Comparison of ENCODE assay signal across 18 cellular contexts in genomic region chr22:37279469-37279868, GRCh38. TPM values are rescaled to one million over a fixed set of nuclear protein-coding genes. Genes with fewer than 3 reads are reported as not detected.
DNase-seq lines count a peak whose midpoint lies in the region; ATAC-seq, FAIRE-seq and TF ChIP-seq lines count a peak whose summit lies in the region.
"Had no signal": no experiment of that assay in that cellular context is flagged by ENCODE, and none has a peak within 500 bp of the region (broad histone marks: within the 10 kb centered on the region; RNA-seq: fewer than 3 reads in every experiment).

No MANE protein-coding gene starts in this region.

- H3K9me3 Mint-ChIP-seq in neural progenitor cell: no peaks in the 10 kb centered on the region
- H3K9me3 Mint-ChIP-seq: activated CD4-positive, alpha-beta T cell treated with anti-CD3 and anti-CD28 coated beads, Interleukin-2, amount 10 ng/mL, durations not matched to agents 7 days and 5 days had no signal

- H3K9me1 ChIP-seq in K562 (ENCODE audit: control insufficient read depth, insufficient read depth, low read length): no peaks in the 10 kb centered on the region

- H3K4me2 ChIP-seq in K562 (ENCODE audit: insufficient read depth, low read length) (no peak overlapping the region), neural progenitor cell (no peak overlapping the region), HepG2 (ENCODE audit: low read depth, low read length) (no peak overlapping the region)

- ATAC-seq in K562 (no peak), HG02678 (IDR thresholded peaks at IDR 0.05; ENCODE audit: unreplicated experiment) (no peak), HepG2 (no peak)
- ATAC-seq: gastrocnemius medialis, T-helper 17 cell had no signal

- in situ Hi-C loops in K562 (cut with MboI) (no loop called here), HepG2 (cut with HindIII; ENCODE audit: extremely low pct_ligation_motif_present, low pct_unique_long_range_greater_than_20kb) (no loop called here)

- H3K36me3 ChIP-seq in K562 (ENCODE audit: control insufficient read depth, insufficient read depth, low read length): no peaks in the 10 kb centered on the region
- no peaks in the 10 kb centered on the region for H3K36me3 ChIP-seq in neural progenitor cell
- no peaks in the 10 kb centered on the region for H3K36me3 ChIP-seq in HepG2 (replicated peaks in 1 of 2; ENCODE audit: control insufficient read depth in 1 of 2, insufficient read depth in 2 of 2, low read length in 2 of 2)
- H3K36me3 ChIP-seq: gastrocnemius medialis, Peyer's patch, tibial nerve had no signal

- 23% methylated on average over 4 of the region's 7 CpGs for WGBS in K562 (ENCODE audit: insufficient coverage, low coverage, missing lambda C conversion rate)
- 33% methylated on average over 7 of the region's 7 CpGs for WGBS in HepG2 (ENCODE audit: low lambda C conversion rate)

- TF ChIP-seq CTCF in K562 (IDR thresholded peaks at IDR 0.05 in 2 of 3, conservative IDR thresholded peaks at IDR 0.05 in 1 of 3; ENCODE audit: insufficient read depth in 2 of 3, low read depth in 1 of 3, low read length in 3 of 3): no peak
- TF ChIP-seq CTCF in neural progenitor cell (IDR thresholded peaks at IDR 0.05): no peak
- no peak for TF ChIP-seq CTCF in HepG2 (CRISPR knock-in tag; IDR thresholded peaks at IDR 0.05)

- no peaks in the 10 kb centered on the region for H3K79me2 ChIP-seq in K562 (ENCODE audit: control insufficient read depth, insufficient read depth, low read length)
- H3K79me2 ChIP-seq in neural progenitor cell (ENCODE audit: low read depth): no peaks in the 10 kb centered on the region
- no peaks in the 10 kb centered on the region for H3K79me2 ChIP-seq in HepG2 (ENCODE audit: insufficient read depth, low read length)

- POLR2A ChIA-PET in K562 (lab: Yijun Ruan, JAX) (interaction anchor here (0.5 to 1.0 kb wide), 2 partner anchors 16 to 1057 kb away, joined by 3 to 5 read pairs; no protein-coding TSS in a partner anchor), HepG2 (lab: Yijun Ruan, JAX) (no interaction called here)

- TF ChIP-seq EP300 in K562 (IDR thresholded peaks at IDR 0.05; ENCODE audit: low read length) (no peak), HepG2 (IDR thresholded peaks at IDR 0.05; ENCODE audit: low read depth in 2 of 2, low read length in 2 of 2) (no peak), HepG2 (CRISPR knock-in tag; IDR thresholded peaks at IDR 0.05; ENCODE audit: borderline replicate concordance) (no peak)

- H3K4me1 ChIP-seq in K562 (replicated peaks in 1 of 2; ENCODE audit: control insufficient read depth in 2 of 2, insufficient read depth in 2 of 2, low read length in 2 of 2) (peaks cover 8 to 9% of the 10 kb centered on the region in 2 experiments; a peak in 4 of 5 replicates), neural progenitor cell (peaks cover 6% of the 10 kb centered on the region), HepG2 (ENCODE audit: insufficient read depth, low read length) (no peaks in the 10 kb centered on the region; the same call in 1 of the 2 replicates)
- H3K4me1 ChIP-seq: gastrocnemius medialis, tibial nerve had no signal

- CTCF ChIA-PET in K562 (lab: Yijun Ruan, JAX; ENCODE audit: low intra/inter-chr PET ratio) (no interaction called here), HepG2 (lab: Yijun Ruan, JAX; ENCODE audit: low intra/inter-chr PET ratio, low total read pairs) (no interaction called here)

- H3K9me3 ChIP-seq in K562 (replicated peaks; ENCODE audit: control insufficient read depth, insufficient read depth, low read depth, low read length) (no peaks in the 10 kb centered on the region), neural progenitor cell (ENCODE audit: low read depth) (no peaks in the 10 kb centered on the region), HepG2 (ENCODE audit: low read length) (no peaks in the 10 kb centered on the region)
- H3K9me3 ChIP-seq: gastrocnemius medialis, Peyer's patch had no signal

- no peak overlapping the region; the same call in 1 of the 2 replicates for H2AFZ ChIP-seq in K562 (ENCODE audit: low read depth, low read length)
- no peak overlapping the region for H2AFZ ChIP-seq in neural progenitor cell (replicated peaks)
- H2AFZ ChIP-seq in HepG2 (ENCODE audit: low read length): no peak overlapping the region

- intact Hi-C loops in K562 (cut with micrococcal nuclease): no loop called here
- intact Hi-C loops in HepG2 (cut with micrococcal nuclease; ENCODE audit: unreplicated experiment): no loop called here

- BruUV-seq in K562 (replicated peaks; lab: Mats Ljungman, UMichigan) (no TSS peak), HepG2 (replicated peaks; lab: Mats Ljungman, UMichigan) (no TSS peak)

- FAIRE-seq in K562 (lab: Jason Lieb, UNC) (no peak), HepG2 (lab: Jason Lieb, UNC) (no peak)

- H3K9ac ChIP-seq in K562 (ENCODE audit: insufficient read depth in 1 of 2, low read depth in 2 of 2, low read length in 2 of 2) (no peak overlapping the region; a peak in 1 of 4 replicates), neural progenitor cell (no peak overlapping the region), HepG2 (ENCODE audit: insufficient read depth, low read depth, low read length) (no peak overlapping the region)

- H3K27ac Mint-ChIP-seq in neural progenitor cell: peak overlapping the region; percentile 69
- H3K27ac Mint-ChIP-seq: activated CD4-positive, alpha-beta T cell treated with anti-CD3 and anti-CD28 coated beads, Interleukin-2, amount 10 ng/mL, durations not matched to agents 7 days and 5 days had no signal

- no peak for TF ChIP-seq RAD21 in K562 (CRISPR knock-in tag; conservative IDR thresholded peaks at IDR 0.05 in 1 of 2, IDR thresholded peaks at IDR 0.05 in 1 of 2)
- TF ChIP-seq RAD21 in HepG2 (CRISPR knock-in tag; IDR thresholded peaks at IDR 0.05): no peak

- DNase-seq in ELF-1 (ENCODE audit: low read depth, low spot score) (peak; percentile 35), NOMO-1 treated with dmso at 0.1 percent for 144 hours (lab: John Stamatoyannopoulos, UW; ENCODE audit: unreplicated experiment) (peak; percentile 81), K562 (ENCODE audit: extremely low read depth in 1 of 4, low spot score in 3 of 4) (no peak), neural progenitor cell (ENCODE audit: low spot score) (peak; percentile 49), NCI-H2196 treated with DMSO at 0.1 percent for 48 hours (lab: John Stamatoyannopoulos, UW; ENCODE audit: unreplicated experiment) (no peak), HepG2 (ENCODE audit: low spot score) (no peak), GM19238 (ENCODE audit: insufficient read length, low spot score) (no peak)
- DNase-seq: activated CD4-positive, alpha-beta T cell treated with anti-CD3 and anti-CD28 coated beads, Interleukin-2, amount 10 ng/mL, durations not matched to agents 7 days and 5 days; aorta; DMS79; gastrocnemius medialis; NCI-H1048; Peyer's patch; retina; stimulated activated CD4-positive, alpha-beta T cell treated with anti-CD3 and anti-CD28 coated beads, Interleukin-2, amount 100 ng/mL, for 24 hours; T-helper 17 cell had no signal

- H3K27me3 ChIP-seq in K562 (ENCODE audit: control insufficient read depth in 2 of 2, insufficient read depth in 2 of 2, low read length in 2 of 2) (no peaks in the 10 kb centered on the region; a peak in 2 of 5 replicates), neural progenitor cell (no peaks in the 10 kb centered on the region), HepG2 (ENCODE audit: control insufficient read depth in 1 of 2, insufficient read depth in 2 of 2, low read length in 2 of 2) (peaks cover 4 to 37% of the 10 kb centered on the region in 2 experiments; a peak in 4 of 5 replicates)
- H3K27me3 ChIP-seq: Peyer's patch had no signal

- peaks cover 27% of the 10 kb centered on the region for H3K27me3 Mint-ChIP-seq in neural progenitor cell (ENCODE audit: insufficient read depth, low read depth)
- H3K27me3 Mint-ChIP-seq: activated CD4-positive, alpha-beta T cell treated with anti-CD3 and anti-CD28 coated beads, Interleukin-2, amount 10 ng/mL, durations not matched to agents 7 days and 5 days; T-helper 17 cell had no signal

- no peaks in the 10 kb centered on the region for H3K36me3 Mint-ChIP-seq in neural progenitor cell

- peaks cover 21% of the 10 kb centered on the region for H3K4me1 Mint-ChIP-seq in neural progenitor cell

- H3F3A ChIP-seq in neural progenitor cell (ENCODE audit: low read depth): no peaks in the 10 kb centered on the region

- no peak overlapping the region for H3K4me3 ChIP-seq in K562
- H3K4me3 ChIP-seq in neural progenitor cell: no peak overlapping the region
- H3K4me3 ChIP-seq in HepG2 (replicated peaks in 1 of 3; ENCODE audit: insufficient read depth in 1 of 3, low read depth in 2 of 3, low read length in 3 of 3): no peak overlapping the region
- H3K4me3 ChIP-seq: gastrocnemius medialis, Peyer's patch, tibial nerve had no signal

- no peaks in the 10 kb centered on the region for H4K20me1 ChIP-seq in K562 (replicated peaks; ENCODE audit: control insufficient read depth, insufficient read depth, low read length)
- no peaks in the 10 kb centered on the region for H4K20me1 ChIP-seq in neural progenitor cell (ENCODE audit: low read depth)
- H4K20me1 ChIP-seq in HepG2 (ENCODE audit: insufficient read depth, low read length): no peaks in the 10 kb centered on the region

- no peak for TF ChIP-seq POLR2A in K562 (conservative IDR thresholded peaks at IDR 0.05)
- no peak for TF ChIP-seq POLR2A in HepG2 (IDR thresholded peaks at IDR 0.05; ENCODE audit: insufficient read depth in 1 of 2, low read depth in 2 of 2, low read length in 2 of 2)

- H3K4me3 Mint-ChIP-seq in neural progenitor cell: no peak overlapping the region
- H3K4me3 Mint-ChIP-seq: activated CD4-positive, alpha-beta T cell treated with anti-CD3 and anti-CD28 coated beads, Interleukin-2, amount 10 ng/mL, durations not matched to agents 7 days and 5 days; T-helper 17 cell had no signal

- H3K27ac ChIP-seq in K562 (ENCODE audit: extremely low read depth, low read depth, low read length) (no peak overlapping the region), neural progenitor cell (no peak overlapping the region), HepG2 (ENCODE audit: extremely low read length, insufficient read depth, low read length) (no peak overlapping the region)
- H3K27ac ChIP-seq: gastrocnemius medialis, Peyer's patch, tibial nerve had no signal

RNA-seq across cellular contexts. Expression of gene CYTH4, which starts 2.8 kb away (rescaled TPM):
- 1.6 and 4.0 TPM in 2 replicates for total RNA-seq in K562 (2011; cell fraction: chromatin; rRNA removed; ENCODE audit: low replicate concordance)
- total RNA-seq in K562 (2011; cell fraction: nucleolus; rRNA removed): 0.39 and 1.7 TPM in 2 replicates
- total RNA-seq in K562 (2011; cell fraction: nucleoplasm; rRNA removed): 1.1 and 1.5 TPM in 2 replicates
- total RNA-seq in K562 (2014; rRNA removed) (0.33 and 0.68 TPM in 2 replicates), K562 (2014; rRNA removed; fragmentation: Illumina TruSeq; extraction: Trizol) (0.10 and 0.18 TPM in 2 replicates), K562 (2015; rRNA removed; fragmentation: Illumina TruSeq; extraction: Trizol) (0.54 and 0.60 TPM in 2 replicates), K562 (2021) (0.58 and 0.75 TPM in 2 replicates), neural progenitor cell (ENCODE audit: low replicate concordance) (not detected in 2 replicates), HepG2 (2016; rRNA removed; fragmentation: Illumina TruSeq; extraction: Trizol) (not detected in 2 replicates)
- polyA plus RNA-seq in K562 (2011; rRNA removed) (2.0 and 2.5 TPM in 2 replicates), K562 (2014; fragmentation: Illumina TruSeq; extraction: Trizol) (0.28 and 0.33 TPM in 2 replicates), K562 (2014; fragmentation: Nextera tagmentation; extraction: Ambion mirVana) (under 1 TPM in 1 of 2 experiments, not detected in 1; 0.03 TPM), K562 (2014; rRNA removed) (0.73 and 1.1 TPM in 2 replicates), HepG2 (2011; rRNA removed) (not detected in 2 replicates)
- 1.4 and 2.9 TPM in 2 replicates for polyA plus RNA-seq in K562 (2011; cell fraction: cytosol; rRNA removed)
- polyA plus RNA-seq in K562 (2011; cell fraction: nucleus; rRNA removed): 6.2 and 14.7 TPM in 2 replicates
- polyA plus RNA-seq in K562 (2012): 1.3 and 1.6 TPM in 2 replicates
- polyA minus RNA-seq in K562 (2011; rRNA and poly(A)+ RNA removed): 1.7 and 1.8 TPM in 2 replicates
- 1.6 TPM in 1 of 2 replicates, not detected in the other for polyA minus RNA-seq in K562 (2011; cell fraction: cytosol; rRNA and poly(A)+ RNA removed)
- 1.6 and 2.6 TPM in 2 replicates for polyA minus RNA-seq in K562 (2011; cell fraction: nucleus; rRNA and poly(A)+ RNA removed)
- total RNA-seq in HepG2 (2016; cell fraction: cytosol; rRNA removed; fragmentation: Illumina TruSeq; extraction: Trizol; ENCODE audit: low read depth): not detected in 2 replicates
- not detected in 2 replicates for total RNA-seq in HepG2 (2016; cell fraction: insoluble cytoplasmic fraction; rRNA removed; fragmentation: Illumina TruSeq; extraction: Trizol)
- not detected in 2 replicates for total RNA-seq in HepG2 (2016; cell fraction: membrane; rRNA removed; fragmentation: Illumina TruSeq; extraction: Trizol)
- total RNA-seq in HepG2 (2016; cell fraction: nucleus; rRNA removed; fragmentation: Illumina TruSeq; extraction: Trizol): not detected in 2 replicates
- 0.01 and 0.03 TPM in 2 replicates for polyA plus RNA-seq in HepG2 (2011; cell fraction: cytosol; rRNA removed)
- polyA plus RNA-seq in HepG2 (2011; cell fraction: nucleus; rRNA removed): 0.05 and 0.11 TPM in 2 replicates
- polyA plus RNA-seq in HepG2 (2012): not detected in 2 replicates
- polyA plus RNA-seq in HepG2 (2016; cell fraction: cytosol; fragmentation: Illumina TruSeq; extraction: Trizol; ENCODE audit: low read depth): not detected in 2 replicates
- not detected in 2 replicates for polyA plus RNA-seq in HepG2 (2016; cell fraction: insoluble cytoplasmic fraction; fragmentation: Illumina TruSeq; extraction: Trizol; ENCODE audit: low read depth)
- polyA plus RNA-seq in HepG2 (2016; cell fraction: membrane; fragmentation: Illumina TruSeq; extraction: Trizol; ENCODE audit: low read depth): not detected in 2 replicates
- not detected in 2 replicates for polyA plus RNA-seq in HepG2 (2016; cell fraction: nucleus; fragmentation: Illumina TruSeq; extraction: Trizol; ENCODE audit: insufficient read depth, low read depth)
- not detected in 2 replicates for polyA minus RNA-seq in HepG2 (2011; rRNA and poly(A)+ RNA removed; ENCODE audit: low replicate concordance)
- polyA minus RNA-seq in HepG2 (2011; cell fraction: cytosol; rRNA and poly(A)+ RNA removed): not detected in 2 replicates
- not detected in 2 replicates for polyA minus RNA-seq in HepG2 (2011; cell fraction: nucleus; rRNA and poly(A)+ RNA removed)

RNA-seq across cellular contexts. Expression of gene RAC2, which starts 35.4 kb away (rescaled TPM):
- total RNA-seq in K562 (2011; cell fraction: chromatin; rRNA removed; ENCODE audit: low replicate concordance): 47.8 and 143 TPM in 2 replicates
- 99.9 and 118 TPM in 2 replicates for total RNA-seq in K562 (2011; cell fraction: nucleolus; rRNA removed)
- total RNA-seq in K562 (2011; cell fraction: nucleoplasm; rRNA removed): 74.1 and 109 TPM in 2 replicates
- total RNA-seq in K562 (2014; rRNA removed) (40.4 and 59.3 TPM in 2 replicates), K562 (2014; rRNA removed; fragmentation: Illumina TruSeq; extraction: Trizol) (18.6 and 22.7 TPM in 2 replicates), K562 (2015; rRNA removed; fragmentation: Illumina TruSeq; extraction: Trizol) (45.1 and 50.1 TPM in 2 replicates), K562 (2021) (82.8 and 95.3 TPM in 2 replicates), neural progenitor cell (ENCODE audit: low replicate concordance) (1.7 and 2.1 TPM in 2 replicates), HepG2 (2016; rRNA removed; fragmentation: Illumina TruSeq; extraction: Trizol) (not detected in 2 replicates)
- polyA plus RNA-seq in K562 (2011; rRNA removed) (43.3 and 102 TPM in 2 replicates), K562 (2014; fragmentation: Illumina TruSeq; extraction: Trizol) (103 and 132 TPM in 2 replicates), K562 (2014; fragmentation: Nextera tagmentation; extraction: Ambion mirVana) (10 to 100 TPM; 25.4 to 26.8 TPM), K562 (2014; rRNA removed) (49.1 and 51.0 TPM in 2 replicates), HepG2 (2011; rRNA removed) (0.73 and 0.86 TPM in 2 replicates)
- polyA plus RNA-seq in K562 (2011; cell fraction: cytosol; rRNA removed): 74.7 and 120 TPM in 2 replicates
- polyA plus RNA-seq in K562 (2011; cell fraction: nucleus; rRNA removed): 95.0 and 171 TPM in 2 replicates
- 151 and 373 TPM in 2 replicates for polyA plus RNA-seq in K562 (2012)
- polyA minus RNA-seq in K562 (2011; rRNA and poly(A)+ RNA removed): 25.1 and 30.5 TPM in 2 replicates
- 62.2 and 68.9 TPM in 2 replicates for polyA minus RNA-seq in K562 (2011; cell fraction: cytosol; rRNA and poly(A)+ RNA removed)
- 69.4 and 73.9 TPM in 2 replicates for polyA minus RNA-seq in K562 (2011; cell fraction: nucleus; rRNA and poly(A)+ RNA removed)
- total RNA-seq in HepG2 (2016; cell fraction: cytosol; rRNA removed; fragmentation: Illumina TruSeq; extraction: Trizol; ENCODE audit: low read depth): 0.18 TPM in 1 of 2 replicates, not detected in the other
- total RNA-seq in HepG2 (2016; cell fraction: insoluble cytoplasmic fraction; rRNA removed; fragmentation: Illumina TruSeq; extraction: Trizol): not detected in 2 replicates
- 0.28 TPM in 1 of 2 replicates, not detected in the other for total RNA-seq in HepG2 (2016; cell fraction: membrane; rRNA removed; fragmentation: Illumina TruSeq; extraction: Trizol)
- total RNA-seq in HepG2 (2016; cell fraction: nucleus; rRNA removed; fragmentation: Illumina TruSeq; extraction: Trizol): not detected in 2 replicates
- polyA plus RNA-seq in HepG2 (2011; cell fraction: cytosol; rRNA removed): 0.35 and 0.56 TPM in 2 replicates
- 0.61 and 0.68 TPM in 2 replicates for polyA plus RNA-seq in HepG2 (2011; cell fraction: nucleus; rRNA removed)
- 0.39 TPM in 1 of 2 replicates, not detected in the other for polyA plus RNA-seq in HepG2 (2012)
- polyA plus RNA-seq in HepG2 (2016; cell fraction: cytosol; fragmentation: Illumina TruSeq; extraction: Trizol; ENCODE audit: low read depth): 0.14 and 0.26 TPM in 2 replicates
- polyA plus RNA-seq in HepG2 (2016; cell fraction: insoluble cytoplasmic fraction; fragmentation: Illumina TruSeq; extraction: Trizol; ENCODE audit: low read depth): 0.21 TPM in 1 of 2 replicates, not detected in the other
- polyA plus RNA-seq in HepG2 (2016; cell fraction: membrane; fragmentation: Illumina TruSeq; extraction: Trizol; ENCODE audit: low read depth): 0.16 and 0.20 TPM in 2 replicates
- polyA plus RNA-seq in HepG2 (2016; cell fraction: nucleus; fragmentation: Illumina TruSeq; extraction: Trizol; ENCODE audit: insufficient read depth, low read depth): 0.45 TPM in 1 of 2 replicates, not detected in the other
- polyA minus RNA-seq in HepG2 (2011; rRNA and poly(A)+ RNA removed; ENCODE audit: low replicate concordance): 0.64 and 2.0 TPM in 2 replicates
- polyA minus RNA-seq in HepG2 (2011; cell fraction: cytosol; rRNA and poly(A)+ RNA removed): not detected in 2 replicates
- 0.37 TPM in 1 of 2 replicates, not detected in the other for polyA minus RNA-seq in HepG2 (2011; cell fraction: nucleus; rRNA and poly(A)+ RNA removed)

Comparison
In these comparisons a context has a peak if more than half of its experiments do, and no peak if none do; other contexts are left out.
1. DNase-seq: peak in ELF-1 (single experiment), NOMO-1 treated with dmso at 0.1 percent for 144 hours (single experiment) and neural progenitor cell (single experiment); none in K562 (0 of 4), NCI-H2196 treated with DMSO at 0.1 percent for 48 hours (single experiment), HepG2 (single experiment) and GM19238 (single experiment).